8 cellular contexts compared by ENCODE assay signal in genomic region chr11:26227311-26227710, GRCh38.
A peak's percentile ranks its signal among the peaks of the same experiment; 100 is the strongest.
DNase-seq lines count a peak whose midpoint lies in the region; ATAC-seq and TF ChIP-seq lines count a peak whose summit lies in the region.

No MANE protein-coding gene starts in this region.

- peak overlapping the region; percentile 71 for H3K4me2 ChIP-seq in osteoblast (ENCODE audit: insufficient read depth, low read length)

- no peak overlapping the region for H3K4me3 ChIP-seq in epithelial cell of esophagus (ENCODE audit: low read length)
- H3K4me3 ChIP-seq in osteoblast (ENCODE audit: insufficient read depth, low read length): peak overlapping the region; percentile 34

- H3K79me2 ChIP-seq in osteoblast (ENCODE audit: insufficient read depth, low read length): no peaks in the 10 kb centered on the region

- peak; percentile 76 for ATAC-seq in HG02884 (IDR thresholded peaks at IDR 0.05; ENCODE audit: unreplicated experiment)

- peak overlapping the region; percentile 92 for H3K27ac ChIP-seq in osteoblast (ENCODE audit: low read depth, low read length)

- H2AFZ ChIP-seq in osteoblast (ENCODE audit: low read length): peak overlapping the region; percentile 51

- H3K27me3 ChIP-seq in osteoblast (ENCODE audit: insufficient read depth, low read length): no peaks in the 10 kb centered on the region

- no peaks in the 10 kb centered on the region for H3K9me3 ChIP-seq in osteoblast (ENCODE audit: low read depth, low read length)

- DNase-seq in NCI-H82 (lab: John Stamatoyannopoulos, UW) (peak; percentile 10), NCI-H82 treated with DMSO at 0.1 percent for 48 hours (lab: John Stamatoyannopoulos, UW; ENCODE audit: unreplicated experiment) (no peak), NCI-H460 (ENCODE audit: extremely low read depth, low read depth) (peak; percentile 53), epithelial cell of esophagus (ENCODE audit: low read depth) (peak; percentile 92), osteoblast (ENCODE audit: insufficient read length, low spot score, missing footprints) (peak; percentile 64), posterior cingulate gyrus (no peak)
- no peak for DNase-seq in activated naive CD4-positive, alpha-beta T cell treated with Interleukin-2 at 50 U/mL for 16 hours

- TF ChIP-seq CTCF in epithelial cell of esophagus (IDR thresholded peaks at IDR 0.05; ENCODE audit: insufficient read depth, low read depth, low read length, missing control alignments) (peak; percentile 54), osteoblast (IDR thresholded peaks at IDR 0.05; ENCODE audit: extremely low read depth, low read depth, low read length) (peak; percentile 71)

- no peaks in the 10 kb centered on the region for H3K36me3 ChIP-seq in osteoblast (ENCODE audit: insufficient read depth, low read length)

- peaks cover 40% of the 10 kb centered on the region for H3K4me1 ChIP-seq in osteoblast (ENCODE audit: insufficient read depth, low read length)

- intact Hi-C loops in posterior cingulate gyrus (cut with DNase I): loop anchor here (5.0 kb wide), 1 partner anchor 245 kb away; no protein-coding TSS in a partner anchor

- no peaks in the 10 kb centered on the region for H4K20me1 ChIP-seq in osteoblast (ENCODE audit: insufficient read depth, low read length)

Comparison
In these comparisons a context has a peak if more than half of its experiments do, and no peak if none do; other contexts are left out.
1. DNase-seq: peak in NCI-H82 (single experiment), NCI-H460 (single experiment), epithelial cell of esophagus (single experiment) and osteoblast (single experiment); none in NCI-H82 treated with DMSO at 0.1 percent for 48 hours (single experiment), posterior cingulate gyrus (0 of 10) and activated naive CD4-positive, alpha-beta T cell treated with Interleukin-2 at 50 U/mL for 16 hours (single experiment).